ENCODE assay signal across 1 cellular context in the genomic region with DNA sequence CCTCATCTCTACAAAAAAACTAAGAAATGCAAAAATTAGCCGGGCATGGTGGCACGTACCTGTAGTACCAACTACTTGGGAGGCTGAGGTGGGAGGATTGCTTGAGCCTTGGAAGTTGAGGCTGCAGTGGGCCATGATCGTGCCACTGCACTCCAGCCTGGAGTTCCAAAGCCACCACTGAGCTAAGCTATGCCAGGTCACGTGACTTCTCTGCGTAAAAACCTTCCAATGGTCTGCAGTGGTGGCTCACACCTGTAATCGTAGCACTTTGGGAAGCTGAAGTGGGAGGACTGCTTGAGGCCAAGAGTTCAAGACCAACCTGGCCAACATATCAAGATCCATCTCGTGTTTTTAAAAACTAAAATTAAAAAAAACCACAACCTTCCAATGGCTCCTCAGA.
TF ChIP-seq lines count a peak whose summit lies in the region.

No MANE protein-coding gene starts in this region.

TF ChIP-seq in K562, 482 proteins besides CTCF, POLR2A, EP300 and RAD21 (continued from another document):
- TF ChIP-seq, protein P1, sequence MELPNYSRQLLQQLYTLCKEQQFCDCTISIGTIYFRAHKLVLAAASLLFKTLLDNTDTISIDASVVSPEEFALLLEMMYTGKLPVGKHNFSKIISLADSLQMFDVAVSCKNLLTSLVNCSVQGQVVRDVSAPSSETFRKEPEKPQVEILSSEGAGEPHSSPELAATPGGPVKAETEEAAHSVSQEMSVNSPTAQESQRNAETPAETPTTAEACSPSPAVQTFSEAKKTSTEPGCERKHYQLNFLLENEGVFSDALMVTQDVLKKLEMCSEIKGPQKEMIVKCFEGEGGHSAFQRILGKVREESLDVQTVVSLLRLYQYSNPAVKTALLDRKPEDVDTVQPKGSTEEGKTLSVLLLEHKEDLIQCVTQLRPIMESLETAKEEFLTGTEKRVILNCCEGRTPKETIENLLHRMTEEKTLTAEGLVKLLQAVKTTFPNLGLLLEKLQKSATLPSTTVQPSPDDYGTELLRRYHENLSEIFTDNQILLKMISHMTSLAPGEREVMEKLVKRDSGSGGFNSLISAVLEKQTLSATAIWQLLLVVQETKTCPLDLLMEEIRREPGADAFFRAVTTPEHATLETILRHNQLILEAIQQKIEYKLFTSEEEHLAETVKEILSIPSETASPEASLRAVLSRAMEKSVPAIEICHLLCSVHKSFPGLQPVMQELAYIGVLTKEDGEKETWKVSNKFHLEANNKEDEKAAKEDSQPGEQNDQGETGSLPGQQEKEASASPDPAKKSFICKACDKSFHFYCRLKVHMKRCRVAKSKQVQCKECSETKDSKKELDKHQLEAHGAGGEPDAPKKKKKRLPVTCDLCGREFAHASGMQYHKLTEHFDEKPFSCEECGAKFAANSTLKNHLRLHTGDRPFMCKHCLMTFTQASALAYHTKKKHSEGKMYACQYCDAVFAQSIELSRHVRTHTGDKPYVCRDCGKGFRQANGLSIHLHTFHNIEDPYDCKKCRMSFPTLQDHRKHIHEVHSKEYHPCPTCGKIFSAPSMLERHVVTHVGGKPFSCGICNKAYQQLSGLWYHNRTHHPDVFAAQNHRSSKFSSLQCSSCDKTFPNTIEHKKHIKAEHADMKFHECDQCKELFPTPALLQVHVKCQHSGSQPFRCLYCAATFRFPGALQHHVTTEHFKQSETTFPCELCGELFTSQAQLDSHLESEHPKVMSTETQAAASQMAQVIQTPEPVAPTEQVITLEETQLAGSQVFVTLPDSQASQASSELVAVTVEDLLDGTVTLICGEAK (IDR thresholded peaks at IDR 0.05) = no peak
- TF ChIP-seq, protein P1 (CRISPR knock-in tag; IDR thresholded peaks at IDR 0.05) = no peak
- TF ChIP-seq KLF13 (tag; IDR thresholded peaks at IDR 0.05; ENCODE audit: borderline replicate concordance, low read depth) (no peak), FOXJ3 (CRISPR knock-in tag; IDR thresholded peaks at IDR 0.05) (no peak), NUFIP1 (IDR thresholded peaks at IDR 0.05; ENCODE audit: partially characterized antibody) (no peak), DACH1 (IDR thresholded peaks at IDR 0.05; ENCODE audit: partially characterized antibody) (no peak), NFRKB (IDR thresholded peaks at IDR 0.05; ENCODE audit: low read depth) (no peak), CC2D1A (IDR thresholded peaks at IDR 0.05) (no peak), ZNF583 (CRISPR knock-in tag; IDR thresholded peaks at IDR 0.05) (no peak), ZNF121 (CRISPR knock-in tag; conservative IDR thresholded peaks at IDR 0.05) (peak; percentile 85), ERF (CRISPR knock-in tag; IDR thresholded peaks at IDR 0.05) (no peak), ARID1B (IDR thresholded peaks at IDR 0.05) (no peak), MYBL2 (IDR thresholded peaks at IDR 0.05; ENCODE audit: low read depth) (no peak), MYBL2 (CRISPR knock-in tag; IDR thresholded peaks at IDR 0.05; ENCODE audit: borderline replicate concordance) (no peak)
- TF ChIP-seq, protein P2, sequence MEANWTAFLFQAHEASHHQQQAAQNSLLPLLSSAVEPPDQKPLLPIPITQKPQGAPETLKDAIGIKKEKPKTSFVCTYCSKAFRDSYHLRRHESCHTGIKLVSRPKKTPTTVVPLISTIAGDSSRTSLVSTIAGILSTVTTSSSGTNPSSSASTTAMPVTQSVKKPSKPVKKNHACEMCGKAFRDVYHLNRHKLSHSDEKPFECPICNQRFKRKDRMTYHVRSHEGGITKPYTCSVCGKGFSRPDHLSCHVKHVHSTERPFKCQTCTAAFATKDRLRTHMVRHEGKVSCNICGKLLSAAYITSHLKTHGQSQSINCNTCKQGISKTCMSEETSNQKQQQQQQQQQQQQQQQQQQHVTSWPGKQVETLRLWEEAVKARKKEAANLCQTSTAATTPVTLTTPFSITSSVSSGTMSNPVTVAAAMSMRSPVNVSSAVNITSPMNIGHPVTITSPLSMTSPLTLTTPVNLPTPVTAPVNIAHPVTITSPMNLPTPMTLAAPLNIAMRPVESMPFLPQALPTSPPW (CRISPR knock-in tag; IDR thresholded peaks at IDR 0.05) = no peak
- TF ChIP-seq, protein P3, sequence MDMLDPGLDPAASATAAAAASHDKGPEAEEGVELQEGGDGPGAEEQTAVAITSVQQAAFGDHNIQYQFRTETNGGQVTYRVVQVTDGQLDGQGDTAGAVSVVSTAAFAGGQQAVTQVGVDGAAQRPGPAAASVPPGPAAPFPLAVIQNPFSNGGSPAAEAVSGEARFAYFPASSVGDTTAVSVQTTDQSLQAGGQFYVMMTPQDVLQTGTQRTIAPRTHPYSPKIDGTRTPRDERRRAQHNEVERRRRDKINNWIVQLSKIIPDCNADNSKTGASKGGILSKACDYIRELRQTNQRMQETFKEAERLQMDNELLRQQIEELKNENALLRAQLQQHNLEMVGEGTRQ (CRISPR knock-in tag; IDR thresholded peaks at IDR 0.05) = peak; percentile 77
- TF ChIP-seq, protein P4, sequence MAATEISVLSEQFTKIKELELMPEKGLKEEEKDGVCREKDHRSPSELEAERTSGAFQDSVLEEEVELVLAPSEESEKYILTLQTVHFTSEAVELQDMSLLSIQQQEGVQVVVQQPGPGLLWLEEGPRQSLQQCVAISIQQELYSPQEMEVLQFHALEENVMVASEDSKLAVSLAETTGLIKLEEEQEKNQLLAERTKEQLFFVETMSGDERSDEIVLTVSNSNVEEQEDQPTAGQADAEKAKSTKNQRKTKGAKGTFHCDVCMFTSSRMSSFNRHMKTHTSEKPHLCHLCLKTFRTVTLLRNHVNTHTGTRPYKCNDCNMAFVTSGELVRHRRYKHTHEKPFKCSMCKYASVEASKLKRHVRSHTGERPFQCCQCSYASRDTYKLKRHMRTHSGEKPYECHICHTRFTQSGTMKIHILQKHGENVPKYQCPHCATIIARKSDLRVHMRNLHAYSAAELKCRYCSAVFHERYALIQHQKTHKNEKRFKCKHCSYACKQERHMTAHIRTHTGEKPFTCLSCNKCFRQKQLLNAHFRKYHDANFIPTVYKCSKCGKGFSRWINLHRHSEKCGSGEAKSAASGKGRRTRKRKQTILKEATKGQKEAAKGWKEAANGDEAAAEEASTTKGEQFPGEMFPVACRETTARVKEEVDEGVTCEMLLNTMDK (IDR thresholded peaks at IDR 0.05; ENCODE audit: borderline replicate concordance, insufficient read depth, low read depth, low read length, poor library complexity, severe bottlenecking) = no peak
- TF ChIP-seq, protein P5, sequence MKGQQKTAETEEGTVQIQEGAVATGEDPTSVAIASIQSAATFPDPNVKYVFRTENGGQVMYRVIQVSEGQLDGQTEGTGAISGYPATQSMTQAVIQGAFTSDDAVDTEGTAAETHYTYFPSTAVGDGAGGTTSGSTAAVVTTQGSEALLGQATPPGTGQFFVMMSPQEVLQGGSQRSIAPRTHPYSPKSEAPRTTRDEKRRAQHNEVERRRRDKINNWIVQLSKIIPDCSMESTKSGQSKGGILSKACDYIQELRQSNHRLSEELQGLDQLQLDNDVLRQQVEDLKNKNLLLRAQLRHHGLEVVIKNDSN (CRISPR knock-in tag; IDR thresholded peaks at IDR 0.05) = peak; percentile 82
